In the genomic region with DNA sequence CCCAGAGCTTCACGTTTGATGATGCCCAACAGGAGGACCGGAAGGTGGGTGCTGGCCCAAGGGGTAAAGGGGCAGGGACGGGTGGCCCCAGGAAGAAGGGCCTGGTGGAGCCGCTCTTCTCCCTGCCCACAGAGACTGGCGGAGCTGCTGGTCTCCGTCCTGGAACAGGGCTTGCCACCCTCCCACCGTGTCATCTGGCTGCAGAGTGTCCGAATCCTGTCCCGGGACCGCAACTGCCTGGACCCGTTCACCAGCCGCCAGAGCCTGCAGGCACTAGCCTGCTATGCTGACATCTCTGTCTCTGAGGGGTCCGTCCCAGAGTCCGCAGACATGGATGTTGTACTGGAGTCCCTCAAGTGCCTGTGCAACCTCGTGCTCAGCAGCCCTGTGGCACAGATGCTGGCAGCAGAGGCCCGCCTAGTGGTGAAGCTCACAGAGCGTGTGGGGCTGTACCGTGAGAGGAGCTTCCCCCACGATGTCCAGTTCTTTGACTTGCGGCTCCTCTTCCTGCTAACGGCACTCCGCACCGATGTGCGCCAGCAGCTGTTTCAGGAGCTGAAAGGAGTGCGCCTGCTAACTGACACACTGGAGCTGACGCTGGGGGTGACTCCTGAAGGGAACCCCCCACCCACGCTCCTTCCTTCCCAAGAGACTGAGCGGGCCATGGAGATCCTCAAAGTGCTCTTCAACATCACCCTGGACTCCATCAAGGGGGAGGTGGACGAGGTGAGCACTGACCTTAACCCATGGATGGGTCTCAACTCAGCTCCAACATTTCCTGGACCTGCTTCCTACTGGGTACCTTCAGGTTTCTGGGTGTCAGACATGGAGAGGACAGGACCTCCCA, we compare ENCODE assay signal across 8 cellular contexts. TPM values are rescaled to one million over a fixed set of nuclear protein-coding genes. Genes with fewer than 3 reads are reported as not detected.
A peak's percentile ranks its signal among the peaks of the same experiment; 100 is the strongest.
DNase-seq lines count a peak whose midpoint lies in the region; ATAC-seq and TF ChIP-seq lines count a peak whose summit lies in the region.

No MANE protein-coding gene starts in this region.

- ATAC-seq in GM21526 (IDR thresholded peaks at IDR 0.05; ENCODE audit: low FRiP score, unreplicated experiment), result no peak
- ATAC-seq in GM18511 (IDR thresholded peaks at IDR 0.05; ENCODE audit: unreplicated experiment), result no peak

- H3K36me3 ChIP-seq in Caco-2 (ENCODE audit: control insufficient read depth, insufficient read depth, low read length) (peaks cover 11% of the 10 kb centered on the region), NT2/D1 (ENCODE audit: insufficient read depth, insufficient read length, low read length) (peaks cover 72% of the 10 kb centered on the region), neuron (ENCODE audit: insufficient read depth, low read length) (peaks cover 60% of the 10 kb centered on the region)

- H3K36me3 Mint-ChIP-seq in Caco-2 (ENCODE audit: insufficient read depth, unreplicated experiment) (peaks cover 69% of the 10 kb centered on the region), endothelial cell (ENCODE audit: low read depth, unreplicated experiment) (peaks cover 22% of the 10 kb centered on the region)

- H3K9me3 ChIP-seq in Caco-2, result no peaks in the 10 kb centered on the region
- no peaks in the 10 kb centered on the region for H3K9me3 ChIP-seq in NT2/D1 (ENCODE audit: insufficient read depth, low read length)
- no peaks in the 10 kb centered on the region for H3K9me3 ChIP-seq in neuron (ENCODE audit: low read length)

- no peak for DNase-seq in Caco-2
- DNase-seq in NT2/D1 (ENCODE audit: low read depth, low spot score), result no peak
- DNase-seq in endothelial cell (ENCODE audit: low spot score), result no peak
- DNase-seq in DMS53 treated with DMSO at 0.1 percent for 48 hours (lab: John Stamatoyannopoulos, UW; ENCODE audit: unreplicated experiment), result no peak
- DNase-seq in NCI-H1048 (lab: John Stamatoyannopoulos, UW), result no peak

- CTCF ChIA-PET in Caco-2 (lab: Charles Lee), result interaction anchor here (0.8 kb wide), 1 partner anchor 136 kb away, joined by 3 read pairs; no protein-coding TSS in a partner anchor

- peak overlapping the region; percentile 92 for H3K9ac ChIP-seq in NT2/D1 (ENCODE audit: insufficient read length, low read depth)

- intact Hi-C loops in Caco-2 (cut with micrococcal nuclease; ENCODE audit: unreplicated experiment), result loop anchor here (2.0 to 5.0 kb wide), 2 partner anchors 27 to 238 kb away; a partner anchor contains a TSS

- peaks cover 13% of the 10 kb centered on the region for H3K4me1 Mint-ChIP-seq in Caco-2 (ENCODE audit: low read depth, unreplicated experiment)
- peaks cover 25% of the 10 kb centered on the region for H3K4me1 Mint-ChIP-seq in endothelial cell (ENCODE audit: unreplicated experiment)

- H3K4me3 ChIP-seq in Caco-2 (ENCODE audit: low read depth, low read length) (peak overlapping the region; percentile 73), NT2/D1 (ENCODE audit: insufficient read length, low read depth) (peak overlapping the region; percentile 85), neuron (ENCODE audit: low read length) (peak overlapping the region; percentile 60)

- H3K27me3 Mint-ChIP-seq in Caco-2 (ENCODE audit: insufficient read depth, unreplicated experiment), result no peaks in the 10 kb centered on the region
- peaks cover 23% of the 10 kb centered on the region for H3K27me3 Mint-ChIP-seq in endothelial cell (ENCODE audit: unreplicated experiment)

- peaks cover 22% of the 10 kb centered on the region for H3K4me1 ChIP-seq in Caco-2
- peaks cover 28% of the 10 kb centered on the region for H3K4me1 ChIP-seq in NT2/D1 (ENCODE audit: insufficient read depth, insufficient read length)
- peaks cover 28% of the 10 kb centered on the region for H3K4me1 ChIP-seq in neuron (ENCODE audit: insufficient read depth, low read length)

- no peaks in the 10 kb centered on the region for H3K9me3 Mint-ChIP-seq in Caco-2 (ENCODE audit: unreplicated experiment)
- H3K9me3 Mint-ChIP-seq in endothelial cell (ENCODE audit: unreplicated experiment), result no peaks in the 10 kb centered on the region

- H3K4me3 Mint-ChIP-seq in Caco-2 (ENCODE audit: unreplicated experiment) (peak overlapping the region; percentile 92), endothelial cell (ENCODE audit: unreplicated experiment) (peak overlapping the region; percentile 99)

- TF ChIP-seq CTCF in Caco-2 (IDR thresholded peaks at IDR 0.05; ENCODE audit: insufficient read depth in 1 of 2, low read depth in 1 of 2, low read length in 1 of 2, severe bottlenecking in 1 of 2, unreplicated experiment in 1 of 2), result no peak
- no peak for TF ChIP-seq CTCF in endothelial cell (IDR thresholded peaks at IDR 0.05; ENCODE audit: unreplicated experiment)

- POLR2A ChIA-PET in Caco-2 (lab: Charles Lee), result no interaction called here

- no peaks in the 10 kb centered on the region for H3K27me3 ChIP-seq in Caco-2 (replicated peaks; ENCODE audit: control insufficient read depth, insufficient read depth, low read length)
- H3K27me3 ChIP-seq in NT2/D1 (ENCODE audit: insufficient read depth, insufficient read length), result no peaks in the 10 kb centered on the region
- H3K27me3 ChIP-seq in neuron (ENCODE audit: insufficient read depth, low read length), result no peaks in the 10 kb centered on the region

- H3K27ac Mint-ChIP-seq in Caco-2 (ENCODE audit: unreplicated experiment), result peak overlapping the region; percentile 99
- peak overlapping the region; percentile 52 for H3K27ac Mint-ChIP-seq in endothelial cell (ENCODE audit: unreplicated experiment)

- no peak overlapping the region for H2AFZ ChIP-seq in neuron (ENCODE audit: low read depth, low read length)

- no TSS peak for BruUV-seq in Caco-2 (replicated peaks; lab: Mats Ljungman, UMichigan)

RNA-seq across cellular contexts. Expression of a gene that starts 2.0 kb away (rescaled TPM):
- total RNA-seq in Caco-2 (2022) (97.1 and 111 TPM in 2 replicates), endothelial cell (ENCODE audit: unreplicated experiment) (89.2 TPM)

RNA-seq across cellular contexts. Expression of a gene that starts 2.3 kb away (rescaled TPM):
- 56.8 and 57.4 TPM in 2 replicates for total RNA-seq in Caco-2 (2022)
- 64.4 TPM for total RNA-seq in endothelial cell (ENCODE audit: unreplicated experiment)

RNA-seq across cellular contexts. Expression of a gene that starts 16.6 kb away (rescaled TPM):
- total RNA-seq in Caco-2 (2022) (not detected in 2 replicates), endothelial cell (ENCODE audit: unreplicated experiment) (not detected)

RNA-seq across cellular contexts. Expression of a gene that starts 26.6 kb away (rescaled TPM):
- total RNA-seq in Caco-2 (2022) (24.6 and 26.0 TPM in 2 replicates), endothelial cell (ENCODE audit: unreplicated experiment) (23.4 TPM)

RNA-seq across cellular contexts. Expression of a gene that starts 27.3 kb away (rescaled TPM):
- total RNA-seq in Caco-2 (2022) (162 and 172 TPM in 2 replicates), endothelial cell (ENCODE audit: unreplicated experiment) (189 TPM)
